Comparison of ENCODE assay signal across 2 cellular contexts in the genomic region with DNA sequence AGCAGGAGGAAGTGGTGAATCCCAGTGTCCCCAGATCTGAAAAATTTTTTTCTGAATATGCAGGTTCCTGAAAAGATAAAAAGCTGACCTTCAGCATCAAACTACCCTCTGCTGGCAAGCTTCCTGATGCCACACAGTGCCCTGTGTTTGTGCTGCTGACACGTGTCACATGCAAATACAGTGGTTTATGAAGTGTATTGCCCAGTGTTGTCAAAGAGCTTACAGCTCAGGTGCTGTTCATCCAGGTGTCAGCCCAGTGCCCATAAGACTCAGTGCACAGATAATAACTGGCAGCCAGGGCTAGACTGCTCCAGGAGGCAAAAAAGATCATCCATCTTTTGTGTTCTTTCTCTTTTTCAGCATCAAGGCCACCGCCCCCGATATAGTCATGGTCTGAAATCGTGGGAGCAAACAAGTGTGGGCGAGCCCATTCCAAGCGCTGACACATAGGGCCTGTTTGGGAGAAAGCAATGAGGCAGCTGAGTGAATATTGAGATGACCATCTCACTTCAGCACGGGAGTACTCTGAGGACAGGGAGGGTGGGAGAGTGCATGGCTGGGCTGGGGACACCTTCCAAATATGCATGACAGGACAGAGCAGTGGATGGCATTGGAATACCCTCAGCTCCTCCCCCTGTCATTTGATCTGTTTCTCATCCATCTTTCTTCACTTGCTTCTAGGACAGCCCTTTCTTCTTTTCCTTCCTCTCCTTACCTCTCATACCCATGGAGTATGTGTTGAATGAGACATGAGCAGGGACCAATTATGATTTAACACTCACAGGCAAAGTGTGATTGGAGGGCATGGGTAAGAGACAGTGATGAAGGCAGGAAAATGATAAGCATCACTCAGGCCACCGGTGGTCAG.
A peak's percentile ranks its signal among the peaks of the same experiment; 100 is the strongest.
TF ChIP-seq lines count a peak whose summit lies in the region.

No MANE protein-coding gene starts in this region.

TF ChIP-seq in liver, 16 proteins besides CTCF, POLR2A, EP300 and RAD21 (continued from another document):
- TF ChIP-seq, protein P1, sequence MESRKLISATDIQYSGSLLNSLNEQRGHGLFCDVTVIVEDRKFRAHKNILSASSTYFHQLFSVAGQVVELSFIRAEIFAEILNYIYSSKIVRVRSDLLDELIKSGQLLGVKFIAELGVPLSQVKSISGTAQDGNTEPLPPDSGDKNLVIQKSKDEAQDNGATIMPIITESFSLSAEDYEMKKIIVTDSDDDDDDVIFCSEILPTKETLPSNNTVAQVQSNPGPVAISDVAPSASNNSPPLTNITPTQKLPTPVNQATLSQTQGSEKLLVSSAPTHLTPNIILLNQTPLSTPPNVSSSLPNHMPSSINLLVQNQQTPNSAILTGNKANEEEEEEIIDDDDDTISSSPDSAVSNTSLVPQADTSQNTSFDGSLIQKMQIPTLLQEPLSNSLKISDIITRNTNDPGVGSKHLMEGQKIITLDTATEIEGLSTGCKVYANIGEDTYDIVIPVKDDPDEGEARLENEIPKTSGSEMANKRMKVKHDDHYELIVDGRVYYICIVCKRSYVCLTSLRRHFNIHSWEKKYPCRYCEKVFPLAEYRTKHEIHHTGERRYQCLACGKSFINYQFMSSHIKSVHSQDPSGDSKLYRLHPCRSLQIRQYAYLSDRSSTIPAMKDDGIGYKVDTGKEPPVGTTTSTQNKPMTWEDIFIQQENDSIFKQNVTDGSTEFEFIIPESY (IDR thresholded peaks at IDR 0.05): no peak
- TF ChIP-seq HNF4A (conservative IDR thresholded peaks at IDR 0.05) (peak; percentile 55 to 78), RXRA (IDR thresholded peaks at IDR 0.05) (peak; percentile 30 to 83), JUND (IDR thresholded peaks at IDR 0.05) (no peak)

TF ChIP-seq in HepG2, 621 proteins besides CTCF, POLR2A, EP300 and RAD21 (continued from another document):
- TF ChIP-seq, protein P2, sequence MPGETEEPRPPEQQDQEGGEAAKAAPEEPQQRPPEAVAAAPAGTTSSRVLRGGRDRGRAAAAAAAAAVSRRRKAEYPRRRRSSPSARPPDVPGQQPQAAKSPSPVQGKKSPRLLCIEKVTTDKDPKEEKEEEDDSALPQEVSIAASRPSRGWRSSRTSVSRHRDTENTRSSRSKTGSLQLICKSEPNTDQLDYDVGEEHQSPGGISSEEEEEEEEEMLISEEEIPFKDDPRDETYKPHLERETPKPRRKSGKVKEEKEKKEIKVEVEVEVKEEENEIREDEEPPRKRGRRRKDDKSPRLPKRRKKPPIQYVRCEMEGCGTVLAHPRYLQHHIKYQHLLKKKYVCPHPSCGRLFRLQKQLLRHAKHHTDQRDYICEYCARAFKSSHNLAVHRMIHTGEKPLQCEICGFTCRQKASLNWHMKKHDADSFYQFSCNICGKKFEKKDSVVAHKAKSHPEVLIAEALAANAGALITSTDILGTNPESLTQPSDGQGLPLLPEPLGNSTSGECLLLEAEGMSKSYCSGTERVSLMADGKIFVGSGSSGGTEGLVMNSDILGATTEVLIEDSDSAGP (CRISPR knock-in tag; IDR thresholded peaks at IDR 0.05; ENCODE audit: borderline replicate concordance): no peak
- TF ChIP-seq MEIS2 (CRISPR knock-in tag; IDR thresholded peaks at IDR 0.05): no peak
- no peak for TF ChIP-seq TSC22D2 (CRISPR knock-in tag; IDR thresholded peaks at IDR 0.05; ENCODE audit: borderline replicate concordance)
- no peak for TF ChIP-seq GTF2F1 (IDR thresholded peaks at IDR 0.05; ENCODE audit: low read length)
- no peak for TF ChIP-seq ZNF354B (CRISPR knock-in tag; IDR thresholded peaks at IDR 0.05)
- TF ChIP-seq JUN (CRISPR knock-in tag; IDR thresholded peaks at IDR 0.05): no peak
- TF ChIP-seq, protein P3, sequence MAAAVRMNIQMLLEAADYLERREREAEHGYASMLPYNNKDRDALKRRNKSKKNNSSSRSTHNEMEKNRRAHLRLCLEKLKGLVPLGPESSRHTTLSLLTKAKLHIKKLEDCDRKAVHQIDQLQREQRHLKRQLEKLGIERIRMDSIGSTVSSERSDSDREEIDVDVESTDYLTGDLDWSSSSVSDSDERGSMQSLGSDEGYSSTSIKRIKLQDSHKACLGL (CRISPR knock-in tag; IDR thresholded peaks at IDR 0.05): no peak
- TF ChIP-seq SOX5 (CRISPR knock-in tag; IDR thresholded peaks at IDR 0.05; ENCODE audit: borderline replicate concordance): no peak
- no peak for TF ChIP-seq SRSF9 (IDR thresholded peaks at IDR 0.05; ENCODE audit: borderline replicate concordance, insufficient read depth, low read depth, low read length, poor library complexity, severe bottlenecking)
